ENCODE assay signal across 18 cellular contexts in genomic region chr4:112897548-112897947, GRCh38.
DNase-seq lines count a peak whose midpoint lies in the region; ATAC-seq, FAIRE-seq and TF ChIP-seq lines count a peak whose summit lies in the region.
"Had no signal": no experiment of that assay in that cellular context is flagged by ENCODE, and none has a peak within 500 bp of the region (broad histone marks: within the 10 kb centered on the region; RNA-seq: fewer than 3 reads in every experiment).

No MANE protein-coding gene starts in this region.

- in situ Hi-C loops in G401 (cut with HindIII; ENCODE audit: low sequenced_read_pairs): no loop called here

- peak; percentile 92 for DNase-seq in NCI-H1694 treated with DMSO at 0.1 percent for 48 hours (lab: John Stamatoyannopoulos, UW)
- peak; percentile 7 for DNase-seq in bronchial epithelial cell (ENCODE audit: low read depth)
- peak; percentile 77 for DNase-seq in mesendoderm
- DNase-seq in effector CD8-positive, alpha-beta T cell (lab: John Stamatoyannopoulos, UW): no peak
- no peak for DNase-seq in G401 (ENCODE audit: low spot score)
- DNase-seq: activated CD8-positive, alpha-beta T cell treated with anti-CD3 and anti-CD28 coated beads for 36 hours; adrenal gland; cortex of kidney; IMR-90; left ventricle myocardium inferior; NCI-H1048; NCI-H226; psoas muscle; testis had no signal

- H3K27me3 ChIP-seq in bronchial epithelial cell (ENCODE audit: control insufficient read depth, insufficient read depth, low read length): no peaks in the 10 kb centered on the region
- H3K27me3 ChIP-seq in mesendoderm (ENCODE audit: insufficient read depth, low read length, poor library complexity): no peaks in the 10 kb centered on the region
- H3K27me3 ChIP-seq: adrenal gland, testis had no signal

- FAIRE-seq in bronchial epithelial cell (lab: Jason Lieb, UNC): no peak

- H4K5ac ChIP-seq in mesendoderm (ENCODE audit: low read length): no peak overlapping the region

- H3K79me2 ChIP-seq in mesendoderm (ENCODE audit: control insufficient read depth, insufficient read depth, low read length): no peaks in the 10 kb centered on the region

- TF ChIP-seq CTCF in C4-2B (conservative IDR thresholded peaks at IDR 0.05): 0 out of 2 replicates have a peak, but pooled peaks have one; percentile 6
- no peak for TF ChIP-seq CTCF in bronchial epithelial cell (IDR thresholded peaks at IDR 0.05; ENCODE audit: insufficient read depth, low read length, severe bottlenecking)

- no peak overlapping the region for H2BK15ac ChIP-seq in mesendoderm (replicated peaks; ENCODE audit: low read depth)

- H3K36me3 ChIP-seq in bronchial epithelial cell (ENCODE audit: control insufficient read depth, insufficient read depth, low read length) (no peaks in the 10 kb centered on the region), mesendoderm (ENCODE audit: control insufficient read depth, insufficient read depth, low read length) (no peaks in the 10 kb centered on the region)
- H3K36me3 ChIP-seq: adrenal gland, left ventricle myocardium inferior had no signal

- no peaks in the 10 kb centered on the region for H3K79me1 ChIP-seq in mesendoderm (ENCODE audit: low read length)

- H2AK5ac ChIP-seq in mesendoderm (ENCODE audit: low read length): no peak overlapping the region

- no peak overlapping the region for H4K8ac ChIP-seq in mesendoderm (ENCODE audit: low read depth, low read length)

- H3K4me1 ChIP-seq in mesendoderm (ENCODE audit: control insufficient read depth, low read depth, low read length): peaks cover 11% of the 10 kb centered on the region
- H3K4me1 ChIP-seq: adrenal gland, testis had no signal

- no peak for ATAC-seq in GM21447 (IDR thresholded peaks at IDR 0.05; ENCODE audit: unreplicated experiment)
- no peak for ATAC-seq in HG03469 (IDR thresholded peaks at IDR 0.05; ENCODE audit: unreplicated experiment)
- ATAC-seq: activated CD8-positive, alpha-beta T cell treated with anti-CD3 and anti-CD28 coated beads for 36 hours; psoas muscle had no signal

- no peak overlapping the region for H3K9ac ChIP-seq in mesendoderm (ENCODE audit: low read length)

- no peak overlapping the region for H2BK5ac ChIP-seq in mesendoderm (ENCODE audit: low read length)

- no CpG with 5 or more reads among the region's 2 CpGs for WGBS in mesendoderm (ENCODE audit: extremely low coverage, insufficient coverage, low lambda C conversion rate)

- no peak overlapping the region for H2BK120ac ChIP-seq in mesendoderm (ENCODE audit: low read depth, low read length)

- no peak overlapping the region for H3K4me2 ChIP-seq in mesendoderm (ENCODE audit: low read length)

- no peak overlapping the region for H3K4me3 ChIP-seq in bronchial epithelial cell (ENCODE audit: low read depth, low read length)
- no peak overlapping the region for H3K4me3 ChIP-seq in mesendoderm (ENCODE audit: low read length)
- H3K4me3 ChIP-seq: adrenal gland, left ventricle myocardium inferior, psoas muscle, SK-N-MC, testis had no signal

- no peak overlapping the region for H3K23ac ChIP-seq in mesendoderm (ENCODE audit: low read length)

- no peak overlapping the region for H3K56ac ChIP-seq in mesendoderm (ENCODE audit: low read length)

- no peak overlapping the region for H3K4ac ChIP-seq in mesendoderm (ENCODE audit: low read depth, low read length)

- no peak overlapping the region for H3K27ac ChIP-seq in C4-2B
- H3K27ac ChIP-seq in mesendoderm (ENCODE audit: low read depth, low read length): no peak overlapping the region
- H3K27ac ChIP-seq: adrenal gland, psoas muscle, SK-N-MC had no signal

- H3K18ac ChIP-seq in mesendoderm (ENCODE audit: low read length): no peak overlapping the region

Comparison
In these comparisons a context has a peak if more than half of its experiments do, and no peak if none do; other contexts are left out.
1. DNase-seq: peak in NCI-H1694 treated with DMSO at 0.1 percent for 48 hours (single experiment), bronchial epithelial cell (single experiment) and mesendoderm (single experiment); none in effector CD8-positive, alpha-beta T cell (single experiment) and G401 (single experiment).